ENCODE assay signal across 29 cellular contexts in the genomic region with DNA sequence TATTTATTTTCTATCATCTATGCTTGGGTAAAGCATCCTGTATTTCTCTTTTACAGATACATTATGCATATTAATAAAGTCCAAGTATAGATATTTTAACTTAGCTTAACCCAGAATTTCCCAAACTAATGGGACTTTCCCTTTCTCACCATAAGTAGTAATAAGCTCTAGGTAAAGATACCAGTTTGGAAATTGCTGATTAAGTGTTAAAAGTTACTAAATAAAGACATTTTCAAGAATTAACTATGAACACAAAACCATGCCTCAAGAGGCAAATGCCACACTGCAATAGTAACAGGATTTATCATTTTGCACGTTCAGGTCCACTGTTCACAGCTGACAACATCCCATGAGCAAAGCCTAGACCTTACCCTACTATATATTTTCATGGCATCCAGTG.
"Had no signal": no experiment of that assay in that cellular context is flagged by ENCODE, and none has a peak within 500 bp of the region (broad histone marks: within the 10 kb centered on the region; RNA-seq: fewer than 3 reads in every experiment).

No MANE protein-coding gene starts in this region.

- H3K4me3 ChIP-seq: colonic mucosa, coronary artery, dorsolateral prefrontal cortex, esophagus muscularis mucosa, esophagus squamous epithelium, gastrocnemius medialis, gastroesophageal sphincter, heart left ventricle, heart right ventricle had no signal

- H3K27ac Mint-ChIP-seq: dendritic cell treated with granulocyte-macrophage colony-stimulating factor and Interleukin-4, amounts not matched to agents 40 ng/mL and 50 ng/mL, for 4 days; effector memory CD8-positive, alpha-beta T cell; endodermal cell had no signal

- FAIRE-seq: colon, endometrium, endothelial cell of umbilical vein, frontal cortex had no signal

- H3K4me3 Mint-ChIP-seq: dendritic cell treated with granulocyte-macrophage colony-stimulating factor and Interleukin-4, amounts not matched to agents 40 ng/mL and 50 ng/mL, for 4 days; effector memory CD8-positive, alpha-beta T cell; endodermal cell had no signal

- H3K4me1 ChIP-seq: colonic mucosa, esophagus muscularis mucosa, esophagus squamous epithelium, foreskin keratinocyte, gastrocnemius medialis, gastroesophageal sphincter, heart left ventricle, heart right ventricle had no signal

- H3K36me3 ChIP-seq: colonic mucosa, esophagus muscularis mucosa, esophagus squamous epithelium, gastrocnemius medialis, gastroesophageal sphincter, heart left ventricle, heart right ventricle had no signal

- H3K27me3 Mint-ChIP-seq: dendritic cell treated with granulocyte-macrophage colony-stimulating factor and Interleukin-4, amounts not matched to agents 40 ng/mL and 50 ng/mL, for 4 days; effector memory CD8-positive, alpha-beta T cell had no signal

- H3K9me3 ChIP-seq: colonic mucosa, esophagus muscularis mucosa, esophagus squamous epithelium, gastrocnemius medialis, gastroesophageal sphincter, heart left ventricle, heart right ventricle had no signal

- H3K27ac ChIP-seq: colonic mucosa, coronary artery, dorsolateral prefrontal cortex, epithelial cell of prostate, esophagus muscularis mucosa, esophagus squamous epithelium, foreskin keratinocyte, gastrocnemius medialis, gastroesophageal sphincter, heart left ventricle, heart right ventricle had no signal

- H3K27me3 ChIP-seq: colonic mucosa, dorsolateral prefrontal cortex, esophagus muscularis mucosa, esophagus squamous epithelium, foreskin keratinocyte, gastrocnemius medialis, gastroesophageal sphincter, heart left ventricle, heart right ventricle had no signal

- ATAC-seq: effector memory CD8-positive, alpha-beta T cell; esophagus mucosa; foreskin keratinocyte; gastrocnemius medialis; gastroesophageal sphincter; heart left ventricle; heart right ventricle had no signal

- DNase-seq: colonic mucosa; cortex of kidney; dermis blood vessel endothelial cell; dorsolateral prefrontal cortex; effector CD4-positive, alpha-beta T cell; effector CD8-positive, alpha-beta T cell; effector memory CD4-positive, alpha-beta T cell; effector memory CD8-positive, alpha-beta T cell; endodermal cell; erythroblast; esophagus squamous epithelium; foreskin fibroblast; foreskin keratinocyte; foreskin melanocyte; gastrocnemius medialis; glutamatergic neuron; head of caudate nucleus; heart left ventricle; heart right ventricle had no signal
